Comparison of ENCODE assay signal across 8 cellular contexts in the genomic region with DNA sequence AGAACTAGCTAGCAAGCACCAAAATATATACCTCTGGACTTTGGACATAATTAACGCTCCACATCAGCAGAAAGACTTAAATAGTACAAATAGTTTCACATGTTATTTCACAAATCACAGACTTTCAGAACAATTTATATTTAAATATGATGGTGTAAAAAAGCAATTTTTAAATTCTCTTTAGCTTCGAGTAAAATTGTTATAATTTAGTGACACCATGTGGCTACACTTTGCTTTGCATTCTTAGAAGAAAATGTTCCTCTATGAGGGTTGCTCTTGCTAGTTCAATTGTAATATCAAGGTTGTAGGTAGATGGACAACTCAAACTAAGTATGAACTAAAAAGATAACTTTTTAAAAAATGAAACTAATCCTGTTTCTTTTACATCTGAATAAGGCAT.
A peak's percentile ranks its signal among the peaks of the same experiment; 100 is the strongest.
DNase-seq lines count a peak whose midpoint lies in the region; ATAC-seq and TF ChIP-seq lines count a peak whose summit lies in the region.

No MANE protein-coding gene starts in this region.

- H3K4me1 Mint-ChIP-seq in activated CD4-positive, alpha-beta T cell treated with anti-CD3 and anti-CD28 coated beads, Interleukin-2, amount 10 ng/mL, durations not matched to agents 24 days and 14 days: peaks cover 24% of the 10 kb centered on the region

- ATAC-seq in HG03378 (IDR thresholded peaks at IDR 0.05; ENCODE audit: unreplicated experiment): no peak

- no peaks in the 10 kb centered on the region for H3K36me3 ChIP-seq in adrenal gland (replicated peaks in 1 of 2)

- TF ChIP-seq POLR2A in adrenal gland (IDR thresholded peaks at IDR 0.05): no peak

- no peak overlapping the region for H3K27ac ChIP-seq in adrenal gland

- in situ Hi-C loops in SK-MEL-5 (cut with HindIII; ENCODE audit: low pct_unique_long_range_greater_than_20kb, low sequenced_read_pairs): no loop called here

- no peak overlapping the region for H3K4me3 Mint-ChIP-seq in activated CD4-positive, alpha-beta T cell treated with anti-CD3 and anti-CD28 coated beads, Interleukin-2, amount 10 ng/mL, durations not matched to agents 24 days and 14 days

- H3K4me3 ChIP-seq in AG09309 (ENCODE audit: control insufficient read depth, low read depth, low read length) (no peak overlapping the region), GM12875 (ENCODE audit: low read depth, low read length) (no peak overlapping the region), adrenal gland (no peak overlapping the region)

- intact Hi-C loops in adrenal gland (cut with DNase I): no loop called here
- intact Hi-C loops in activated CD4-positive, alpha-beta T cell treated with anti-CD3 and anti-CD28 coated beads, Interleukin-2, amount 10 ng/mL, durations not matched to agents 24 days and 14 days (cut with micrococcal nuclease): loop anchor here (5.0 to 10.0 kb wide), 2 partner anchors 147 to 516 kb away; partner anchors contain the start of gene DNAH8

- no peaks in the 10 kb centered on the region for H3K27me3 Mint-ChIP-seq in activated CD4-positive, alpha-beta T cell treated with anti-CD3 and anti-CD28 coated beads, Interleukin-2, amount 10 ng/mL, durations not matched to agents 24 days and 14 days

- H3K4me1 ChIP-seq in adrenal gland (replicated peaks in 1 of 2): peaks cover 0 to 13% of the 10 kb centered on the region in 2 donors

- no peak overlapping the region for H3K27ac Mint-ChIP-seq in activated CD4-positive, alpha-beta T cell treated with anti-CD3 and anti-CD28 coated beads, Interleukin-2, amount 10 ng/mL, durations not matched to agents 24 days and 14 days

- 54 to 59% (median 57%) methylated on average over 2 of the region's 2 CpGs for WGBS in adrenal gland, 4 donors

- no peaks in the 10 kb centered on the region for H3K27me3 ChIP-seq in adrenal gland

- no peak for DNase-seq in AG09309 (ENCODE audit: low read depth)
- peak; percentile 28 for DNase-seq in SK-MEL-5 (ENCODE audit: low read depth, low spot score)
- peak; percentile 72 for DNase-seq in inferior parietal cortex (ENCODE audit: extremely low spot score)
- DNase-seq in epidermal melanocyte (ENCODE audit: insufficient read length, low spot score): no peak
- DNase-seq in adrenal gland: no peak
- DNase-seq in activated CD4-positive, alpha-beta T cell treated with anti-CD3 and anti-CD28 coated beads, Interleukin-2, amount 10 ng/mL, durations not matched to agents 24 days and 14 days: no peak

- H3K9me3 Mint-ChIP-seq in activated CD4-positive, alpha-beta T cell treated with anti-CD3 and anti-CD28 coated beads, Interleukin-2, amount 10 ng/mL, durations not matched to agents 24 days and 14 days: no peaks in the 10 kb centered on the region

- TF ChIP-seq CTCF in AG09309 (IDR thresholded peaks at IDR 0.05; ENCODE audit: control insufficient read depth, insufficient read depth, low read depth, low read length, missing control alignments) (peak; percentile 31), GM12875 (IDR thresholded peaks at IDR 0.05; ENCODE audit: borderline replicate concordance, insufficient read depth, low read depth, low read length) (peak; percentile 15; the same call in 1 of the 2 replicates), adrenal gland (IDR thresholded peaks at IDR 0.05) (peak in 3 of 6 experiments; percentile 30 to 45 (median 43))

- H3K36me3 Mint-ChIP-seq in activated CD4-positive, alpha-beta T cell treated with anti-CD3 and anti-CD28 coated beads, Interleukin-2, amount 10 ng/mL, durations not matched to agents 24 days and 14 days (ENCODE audit: low read depth): peaks cover 2% of the 10 kb centered on the region

- no peaks in the 10 kb centered on the region for H3K9me3 ChIP-seq in adrenal gland (replicated peaks in 1 of 3)

Comparison
In these comparisons a context has a peak if more than half of its experiments do, and no peak if none do; other contexts are left out.
1. DNase-seq: peak in SK-MEL-5 (single experiment) and inferior parietal cortex (single experiment); none in AG09309 (single experiment), epidermal melanocyte (single experiment), adrenal gland (0 of 7) and activated CD4-positive, alpha-beta T cell treated with anti-CD3 and anti-CD28 coated beads, Interleukin-2, amount 10 ng/mL, durations not matched to agents 24 days and 14 days (single experiment).